In genomic region chr12:55718650-55719275, GRCh38 we compare ENCODE assay signal across 9 cellular contexts. TPM values are rescaled to one million over a fixed set of nuclear protein-coding genes. Genes with fewer than 3 reads are reported as not detected.
DNase-seq lines count a peak whose midpoint lies in the region; ATAC-seq, FAIRE-seq and TF ChIP-seq lines count a peak whose summit lies in the region.
"Had no signal": no experiment of that assay in that cellular context is flagged by ENCODE, and none has a peak within 500 bp of the region (broad histone marks: within the 10 kb centered on the region; RNA-seq: fewer than 3 reads in every experiment).

No MANE protein-coding gene starts in this region.

- H3K27me3 ChIP-seq in brain microvascular endothelial cell (replicated peaks) (no peaks in the 10 kb centered on the region), mucosa of rectum (ENCODE audit: control insufficient read depth in 2 of 2, insufficient read depth in 2 of 2, low read length in 2 of 2) (no peaks in the 10 kb centered on the region)

- no peak for DNase-seq in activated T-cell treated with anti-CD3 and anti-CD28 coated beads, Interleukin-2, amount 50 U/mL, for 24 hours
- no peak for DNase-seq in activated T-cell treated with anti-CD3 and anti-CD28 coated beads, Interleukin-2, amount 50 U/mL, for 1 hour
- no peak for DNase-seq in brain microvascular endothelial cell
- no peak for DNase-seq in T-cell
- DNase-seq in osteocyte (ENCODE audit: extremely low spot score, unreplicated experiment) = no peak
- no peak for DNase-seq in D721Med (ENCODE audit: insufficient read length, low spot score)

- H3K27ac Mint-ChIP-seq in activated T-cell treated with anti-CD3 and anti-CD28 coated beads, Interleukin-2, amount 50 U/mL, for 24 hours = peak overlapping the region; percentile 97
- H3K27ac Mint-ChIP-seq in T-cell (peak overlapping the region in 1 of 2 donors; percentile 58), osteocyte (ENCODE audit: unreplicated experiment) (no peak overlapping the region)

- H3K9me3 ChIP-seq in mucosa of rectum (ENCODE audit: control insufficient read depth in 2 of 2, low read length in 2 of 2) = no peaks in the 10 kb centered on the region

- H3K9me3 Mint-ChIP-seq in activated T-cell treated with anti-CD3 and anti-CD28 coated beads, Interleukin-2, amount 50 U/mL, for 24 hours = no peaks in the 10 kb centered on the region
- H3K9me3 Mint-ChIP-seq in T-cell = no peaks in the 10 kb centered on the region
- H3K9me3 Mint-ChIP-seq in osteocyte (ENCODE audit: unreplicated experiment) = no peaks in the 10 kb centered on the region

- H3K27ac ChIP-seq in brain microvascular endothelial cell (peak overlapping the region; percentile 62), mucosa of rectum (ENCODE audit: low read depth in 2 of 2, low read length in 2 of 2) (peak overlapping the region; percentile 26 to 95), temporal lobe (ENCODE audit: low read depth, low read length) (peak overlapping the region; percentile 69)

- POLR2A ChIA-PET in T-cell (lab: Charles Lee) = interaction anchor here in 1 of 2 donors (0.6 kb wide), 1 partner anchor 233 kb away, joined by 3 read pairs; no protein-coding TSS in a partner anchor

- ATAC-seq in T-cell (replicated peaks in 1 of 4) = no peak

- CTCF ChIA-PET in T-cell (lab: Charles Lee) = no interaction called here

- H3K4me1 Mint-ChIP-seq in activated T-cell treated with anti-CD3 and anti-CD28 coated beads, Interleukin-2, amount 50 U/mL, for 24 hours (ENCODE audit: low read depth) = peaks cover 44% of the 10 kb centered on the region
- H3K4me1 Mint-ChIP-seq in T-cell (peaks cover 23 to 45% (median 34%) of the 10 kb centered on the region in 3 donors), osteocyte (ENCODE audit: unreplicated experiment) (peaks cover 52% of the 10 kb centered on the region)

- no peak for TF ChIP-seq CTCF in brain microvascular endothelial cell (IDR thresholded peaks at IDR 0.05; ENCODE audit: low read depth, low read length, missing control alignments)
- TF ChIP-seq CTCF in osteocyte (IDR thresholded peaks at IDR 0.05) = no peak
- no peak for TF ChIP-seq CTCF in D721Med (IDR thresholded peaks at IDR 0.05; ENCODE audit: insufficient read depth, missing control alignments)

- no peak overlapping the region for H3K4me3 Mint-ChIP-seq in activated T-cell treated with anti-CD3 and anti-CD28 coated beads, Interleukin-2, amount 50 U/mL, for 24 hours
- no peak overlapping the region for H3K4me3 Mint-ChIP-seq in T-cell
- H3K4me3 Mint-ChIP-seq in osteocyte (ENCODE audit: unreplicated experiment) = no peak overlapping the region

- H3K4me1 ChIP-seq in mucosa of rectum (ENCODE audit: control insufficient read depth in 2 of 2, insufficient read depth in 2 of 2, low read length in 2 of 2) = peaks cover 58 to 70% of the 10 kb centered on the region in 2 donors

- H3K36me3 Mint-ChIP-seq in activated T-cell treated with anti-CD3 and anti-CD28 coated beads, Interleukin-2, amount 50 U/mL, for 24 hours (ENCODE audit: low read depth) = peaks cover 53% of the 10 kb centered on the region
- H3K36me3 Mint-ChIP-seq in T-cell (peaks cover 3% of the 10 kb centered on the region), osteocyte (ENCODE audit: unreplicated experiment) (peaks cover 3% of the 10 kb centered on the region)

- H3K27me3 Mint-ChIP-seq in activated T-cell treated with anti-CD3 and anti-CD28 coated beads, Interleukin-2, amount 50 U/mL, for 24 hours = no peaks in the 10 kb centered on the region
- peaks cover 0 to 1% of the 10 kb centered on the region in 2 donors for H3K27me3 Mint-ChIP-seq in T-cell
- H3K27me3 Mint-ChIP-seq in osteocyte (ENCODE audit: unreplicated experiment) = no peaks in the 10 kb centered on the region

- H3K4me3 ChIP-seq in brain microvascular endothelial cell (ENCODE audit: low read depth, low read length) = no peak overlapping the region
- no peak overlapping the region for H3K4me3 ChIP-seq in mucosa of rectum (ENCODE audit: low read length in 2 of 2)

- no peak for FAIRE-seq in D721Med (lab: Jason Lieb, UNC)
- FAIRE-seq: colon had no signal

- in situ Hi-C loops in brain microvascular endothelial cell (cut with HindIII; ENCODE audit: low pct_ligation_motif_present, low sequenced_read_pairs) = no loop called here

- H3K36me3 ChIP-seq in brain microvascular endothelial cell (replicated peaks) (peaks cover 11% of the 10 kb centered on the region), mucosa of rectum (ENCODE audit: control insufficient read depth in 2 of 2, insufficient read depth in 2 of 2, low read length in 2 of 2) (peaks cover 4 to 9% of the 10 kb centered on the region in 2 donors)

- H3K9ac ChIP-seq in mucosa of rectum (ENCODE audit: low read depth in 1 of 2, low read length in 2 of 2) = peak overlapping the region in 1 of 2 donors; percentile 19

RNA-seq across cellular contexts. Expression of gene RDH5, which starts 1.4 kb away (rescaled TPM):
- 3.0 TPM for total RNA-seq in temporal lobe
- total RNA-seq in T-cell = 10 to 100 TPM; 13.0 to 29.1 (median 22.4) TPM
- total RNA-seq in osteocyte = 4.1 and 5.9 TPM in 2 replicates

RNA-seq across cellular contexts. Expression of gene BLOC1S1, which starts 2.9 kb away (rescaled TPM):
- 27.5 TPM for total RNA-seq in temporal lobe
- 10 to 100 TPM; 49.4 to 76.6 (median 72.7) TPM for total RNA-seq in T-cell
- total RNA-seq in osteocyte = 99.4 and 103 TPM in 2 replicates

RNA-seq across cellular contexts. Expression of gene CD63, which starts 10.0 kb away (rescaled TPM):
- 115 TPM for total RNA-seq in temporal lobe
- 10 to 100 TPM; 41.3 to 88.2 (median 73.5) TPM for total RNA-seq in T-cell
- total RNA-seq in osteocyte = 1,511 and 1,600 TPM in 2 replicates

RNA-seq across cellular contexts. Expression of gene ITGA7, which starts 11.1 kb away (rescaled TPM):
- total RNA-seq in temporal lobe (9.1 TPM), T-cell (1 to 10 TPM; 2.6 to 4.6 (median 3.1) TPM), osteocyte (5.1 and 5.7 TPM in 2 replicates)

RNA-seq across cellular contexts. Expression of gene GDF11, which starts 24.2 kb away (rescaled TPM):
- 8.6 TPM for total RNA-seq in temporal lobe
- total RNA-seq in T-cell = 10 to 100 TPM in 4 of 5 donors, 1 to 10 TPM in 1; 7.5 to 12.9 (median 11.5) TPM
- 11.6 and 14.0 TPM in 2 replicates for total RNA-seq in osteocyte

Comparison
In these comparisons a context has a peak if more than half of its experiments do, and no peak if none do; other contexts are left out.
1. RNA of gene CD63, which starts 10.0 kb away (total RNA-seq): 1,511 to 1,600 TPM in osteocyte; 115 TPM in temporal lobe (single experiment) and 41.3 to 88.2 TPM in T-cell; every median in the first group is over 10 times any median in the second.
2. Peak in every context shown above with its lines, with median percentiles within 50 percentile points of each other: H3K27ac ChIP-seq.